8 cellular contexts compared by ENCODE assay signal in genomic region chr3:50519471-50520089, GRCh38. TPM values are rescaled to one million over a fixed set of nuclear protein-coding genes. Genes with fewer than 3 reads are reported as not detected.
DNase-seq lines count a peak whose midpoint lies in the region; ATAC-seq and TF ChIP-seq lines count a peak whose summit lies in the region.

No MANE protein-coding gene starts in this region.

- peaks cover 22% of the 10 kb centered on the region for H3K4me1 ChIP-seq in cardiac muscle cell (ENCODE audit: low read depth)
- no peaks in the 10 kb centered on the region for H3K4me1 ChIP-seq in liver (ENCODE audit: control insufficient read depth in 4 of 4, insufficient read depth in 4 of 4, low read length in 3 of 4)

- no peak overlapping the region for H3K4me3 ChIP-seq in cardiac muscle cell
- H3K4me3 ChIP-seq in cardiac fibroblast (replicated peaks in 1 of 2; ENCODE audit: low read depth in 2 of 2, low read length in 2 of 2) = no peak overlapping the region
- no peak overlapping the region for H3K4me3 ChIP-seq in liver (ENCODE audit: low read depth in 1 of 3, low read length in 3 of 3)

- intact Hi-C loops in cardiac septum (cut with DNase I) = loop anchor here (5.0 kb wide), 1 partner anchor 93 kb away; the partner anchor contains the start of gene CISH

- no peak for ATAC-seq in GM21381 (IDR thresholded peaks at IDR 0.05; ENCODE audit: unreplicated experiment)

- peak; percentile 97 for TF ChIP-seq CTCF in cardiac muscle cell (IDR thresholded peaks at IDR 0.05; ENCODE audit: low read depth, low read length)
- peak; percentile 93 for TF ChIP-seq CTCF in cardiac fibroblast (IDR thresholded peaks at IDR 0.05; ENCODE audit: low read depth, low read length)
- peak; percentile 88 for TF ChIP-seq CTCF in liver (IDR thresholded peaks at IDR 0.05; ENCODE audit: low read depth, low read length, missing input control)

- DNase-seq in cardiac muscle cell (ENCODE audit: low read depth in 1 of 2, low spot score in 1 of 2) (peak; percentile 50 to 79), cardiac septum (ENCODE audit: low spot score) (no peak), NCI-H146 treated with DMSO at 0.1 percent for 48 hours (lab: John Stamatoyannopoulos, UW; ENCODE audit: unreplicated experiment) (peak; percentile 13), cardiac fibroblast (ENCODE audit: low read depth in 2 of 2) (peak; percentile 45 to 52)
- DNase-seq in activated CD4-positive, CD25-positive, alpha-beta regulatory T cell treated with anti-CD3 and anti-CD28 coated beads, Interleukin-2, amount 50 U/mL, for 16 hours (ENCODE audit: low read depth, low spot score) = peak; percentile 47
- DNase-seq in stimulated activated CD8-positive, alpha-beta memory T cell treated with anti-CD3 and anti-CD28 coated beads, Interleukin-15, amount 100 ng/mL, for 1 hour (ENCODE audit: low read depth) = peak; percentile 49

- no peaks in the 10 kb centered on the region for H3K27me3 ChIP-seq in cardiac muscle cell
- peaks cover 0 to 4% (median 0%) of the 10 kb centered on the region in 4 donors for H3K27me3 ChIP-seq in liver (ENCODE audit: control insufficient read depth in 4 of 4, insufficient read depth in 4 of 4, low read length in 3 of 4)

- H3K9me3 ChIP-seq in cardiac muscle cell (ENCODE audit: low read depth) (no peaks in the 10 kb centered on the region), liver (ENCODE audit: control insufficient read depth in 4 of 4, low read length in 3 of 4) (no peaks in the 10 kb centered on the region)

- H3K36me3 ChIP-seq in cardiac muscle cell = no peaks in the 10 kb centered on the region
- no peaks in the 10 kb centered on the region for H3K36me3 ChIP-seq in liver (ENCODE audit: control insufficient read depth in 4 of 4, insufficient read depth in 3 of 4, low read depth in 1 of 4, low read length in 3 of 4)

- peak; percentile 63 to 80 for TF ChIP-seq RAD21 in liver (IDR thresholded peaks at IDR 0.05)

- H3K27ac ChIP-seq in cardiac muscle cell = no peak overlapping the region
- H3K27ac ChIP-seq in liver (ENCODE audit: low read depth in 1 of 2, low read length in 2 of 2) = no peak overlapping the region

- no peak overlapping the region for H3K9ac ChIP-seq in liver (ENCODE audit: low read depth in 1 of 2, low read length in 2 of 2)

- WGBS in liver = 14% methylated on average over 7 of the region's 7 CpGs

TF ChIP-seq in liver, 16 proteins besides CTCF, POLR2A, EP300 and RAD21:
- TF ChIP-seq SP1 (IDR thresholded peaks at IDR 0.05) (no peak), TAF1 (conservative IDR thresholded peaks at IDR 0.05) (no peak), HNF4A (conservative IDR thresholded peaks at IDR 0.05) (no peak), GABPA (IDR thresholded peaks at IDR 0.05 in 1 of 2, conservative IDR thresholded peaks at IDR 0.05 in 1 of 2) (no peak), JUND (IDR thresholded peaks at IDR 0.05) (no peak), FOXA1 (IDR thresholded peaks at IDR 0.05) (no peak), MAX (IDR thresholded peaks at IDR 0.05) (no peak), FOXA2 (IDR thresholded peaks at IDR 0.05) (no peak), ZBTB33 (IDR thresholded peaks at IDR 0.05) (no peak), REST (IDR thresholded peaks at IDR 0.05) (no peak), ATF3 (IDR thresholded peaks at IDR 0.05) (no peak), HNF4G (IDR thresholded peaks at IDR 0.05) (no peak), NR2F2 (IDR thresholded peaks at IDR 0.05) (no peak), EGR1 (IDR thresholded peaks at IDR 0.05; ENCODE audit: low read depth in 2 of 2) (no peak), YY1 (IDR thresholded peaks at IDR 0.05) (no peak), RXRA (IDR thresholded peaks at IDR 0.05) (no peak)

RNA-seq across cellular contexts. Expression of gene CACNA2D2, which starts 16.1 kb away (rescaled TPM):
- total RNA-seq in cardiac muscle cell (6.8 and 8.7 TPM in 2 replicates), cardiac septum (1.4 TPM), liver (under 1 TPM; 0.17 to 0.19 TPM)
- polyA plus RNA-seq in cardiac muscle cell (5.4 TPM in 2 replicates), liver (under 1 TPM; 0.10 to 0.14 TPM)

RNA-seq across cellular contexts. Expression of gene C3orf18, which starts 48.0 kb away (rescaled TPM):
- total RNA-seq in cardiac muscle cell (34.1 and 39.4 TPM in 2 replicates), cardiac septum (35.7 TPM), liver (1 to 10 TPM; 1.8 to 2.7 TPM)
- polyA plus RNA-seq in cardiac muscle cell (33.6 and 37.0 TPM in 2 replicates), liver (1 to 10 TPM in 1 of 2 donors, under 1 TPM in 1; 0.54 to 1.1 TPM)

RNA-seq across cellular contexts. Expression of gene HEMK1, which starts 49.7 kb away (rescaled TPM):
- total RNA-seq in cardiac muscle cell (13.8 and 23.3 TPM in 2 replicates), cardiac septum (14.4 TPM), liver (1 to 10 TPM; 3.7 to 9.2 TPM)
- polyA plus RNA-seq in cardiac muscle cell (33.9 and 37.4 TPM in 2 replicates), liver (1 to 10 TPM; 8.7 to 9.5 TPM)
